Comparison of ENCODE assay signal across 1 cellular context in genomic region chr11:74464746-74465145, GRCh38.
TF ChIP-seq lines count a peak whose summit lies in the region.

No MANE protein-coding gene starts in this region.

TF ChIP-seq in K562, 482 proteins besides CTCF, POLR2A, EP300 and RAD21:
- TF ChIP-seq RBM15 (IDR thresholded peaks at IDR 0.05; ENCODE audit: insufficient read depth, low read length) (no peak), HBP1 (CRISPR knock-in tag; IDR thresholded peaks at IDR 0.05) (0 out of 2 replicates have a peak, but pooled peaks have one; percentile 27), SPI1 (IDR thresholded peaks at IDR 0.05; ENCODE audit: borderline replicate concordance, low read depth, low read length) (peak; percentile 59; the same call in 1 of the 2 replicates)
